10 cellular contexts compared by ENCODE assay signal in genomic region chr6:42694586-42694985, GRCh38. TPM values are rescaled to one million over a fixed set of nuclear protein-coding genes. Genes with fewer than 3 reads are reported as not detected.
DNase-seq lines count a peak whose midpoint lies in the region; ATAC-seq and TF ChIP-seq lines count a peak whose summit lies in the region.
"Had no signal": no experiment of that assay in that cellular context is flagged by ENCODE, and none has a peak within 500 bp of the region (broad histone marks: within the 10 kb centered on the region; RNA-seq: fewer than 3 reads in every experiment).

No MANE protein-coding gene starts in this region.

- H3K27ac ChIP-seq in gastrocnemius medialis, result peak overlapping the region; percentile 35 to 79 (median 68)

- TF ChIP-seq POLR2A in gastrocnemius medialis (IDR thresholded peaks at IDR 0.05), result no peak

- H3K36me3 ChIP-seq in gastrocnemius medialis, result peaks cover 0 to 23% of the 10 kb centered on the region in 2 donors

- peaks cover 39% of the 10 kb centered on the region in 2 donors for H3K4me1 ChIP-seq in gastrocnemius medialis
- H3K4me1 ChIP-seq: HAP-1 had no signal

- DNase-seq in GM04503 (ENCODE audit: low read depth) (peak; percentile 87), fibroblast of peridontal ligament (ENCODE audit: extremely low read depth) (peak; percentile 78), gastrocnemius medialis (no peak), NCI-H128 (lab: John Stamatoyannopoulos, UW; ENCODE audit: unreplicated experiment) (no peak), NCI-H1092 treated with DMSO at 0.1 percent for 48 hours (lab: John Stamatoyannopoulos, UW) (no peak), NCI-H2227 treated with DMSO at 0.1 percent for 48 hours (lab: John Stamatoyannopoulos, UW) (no peak)

- no peak overlapping the region for H3K4me3 ChIP-seq in gastrocnemius medialis
- H3K4me3 ChIP-seq: HAP-1 had no signal

- intact Hi-C loops in gastrocnemius medialis (cut with DNase I; ENCODE audit: low total_unique reads), result no loop called here

- ATAC-seq in SK-N-SH treated with all-trans-retinoic acid at 6 μM for 48 hours (peak; percentile 47), gastrocnemius medialis (no peak)
- ATAC-seq: esophagus mucosa had no signal

- TF ChIP-seq CTCF in gastrocnemius medialis (IDR thresholded peaks at IDR 0.05 in 4 of 5, conservative IDR thresholded peaks at IDR 0.05 in 1 of 5), result no peak

- in situ Hi-C loops in gastrocnemius medialis (cut with MboI; ENCODE audit: low sequenced_read_pairs in 4 of 4), result no loop called here

- no peaks in the 10 kb centered on the region for H3K27me3 ChIP-seq in gastrocnemius medialis

- H3K9me3 ChIP-seq in gastrocnemius medialis, result no peaks in the 10 kb centered on the region
- H3K9me3 ChIP-seq: HAP-1 had no signal

TF ChIP-seq in SK-N-SH treated with all-trans-retinoic acid at 6 μM for 48 hours, 23 proteins besides CTCF, POLR2A, EP300 and RAD21:
- TF ChIP-seq ARNTL (CRISPR knock-in tag; IDR thresholded peaks at IDR 0.05; ENCODE audit: borderline replicate concordance, low read depth), result no peak
- TF ChIP-seq, protein P1, sequence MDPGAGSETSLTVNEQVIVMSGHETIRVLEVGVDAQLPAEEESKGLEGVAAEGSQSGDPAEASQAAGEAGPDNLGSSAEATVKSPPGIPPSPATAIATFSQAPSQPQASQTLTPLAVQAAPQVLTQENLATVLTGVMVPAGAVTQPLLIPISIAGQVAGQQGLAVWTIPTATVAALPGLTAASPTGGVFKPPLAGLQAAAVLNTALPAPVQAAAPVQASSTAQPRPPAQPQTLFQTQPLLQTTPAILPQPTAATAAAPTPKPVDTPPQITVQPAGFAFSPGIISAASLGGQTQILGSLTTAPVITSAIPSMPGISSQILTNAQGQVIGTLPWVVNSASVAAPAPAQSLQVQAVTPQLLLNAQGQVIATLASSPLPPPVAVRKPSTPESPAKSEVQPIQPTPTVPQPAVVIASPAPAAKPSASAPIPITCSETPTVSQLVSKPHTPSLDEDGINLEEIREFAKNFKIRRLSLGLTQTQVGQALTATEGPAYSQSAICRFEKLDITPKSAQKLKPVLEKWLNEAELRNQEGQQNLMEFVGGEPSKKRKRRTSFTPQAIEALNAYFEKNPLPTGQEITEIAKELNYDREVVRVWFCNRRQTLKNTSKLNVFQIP (CRISPR knock-in tag; IDR thresholded peaks at IDR 0.05; ENCODE audit: borderline replicate concordance, low read depth), result no peak
- TF ChIP-seq PPARA (CRISPR knock-in tag; IDR thresholded peaks at IDR 0.05; ENCODE audit: borderline replicate concordance), result no peak
- TF ChIP-seq, protein P2, sequence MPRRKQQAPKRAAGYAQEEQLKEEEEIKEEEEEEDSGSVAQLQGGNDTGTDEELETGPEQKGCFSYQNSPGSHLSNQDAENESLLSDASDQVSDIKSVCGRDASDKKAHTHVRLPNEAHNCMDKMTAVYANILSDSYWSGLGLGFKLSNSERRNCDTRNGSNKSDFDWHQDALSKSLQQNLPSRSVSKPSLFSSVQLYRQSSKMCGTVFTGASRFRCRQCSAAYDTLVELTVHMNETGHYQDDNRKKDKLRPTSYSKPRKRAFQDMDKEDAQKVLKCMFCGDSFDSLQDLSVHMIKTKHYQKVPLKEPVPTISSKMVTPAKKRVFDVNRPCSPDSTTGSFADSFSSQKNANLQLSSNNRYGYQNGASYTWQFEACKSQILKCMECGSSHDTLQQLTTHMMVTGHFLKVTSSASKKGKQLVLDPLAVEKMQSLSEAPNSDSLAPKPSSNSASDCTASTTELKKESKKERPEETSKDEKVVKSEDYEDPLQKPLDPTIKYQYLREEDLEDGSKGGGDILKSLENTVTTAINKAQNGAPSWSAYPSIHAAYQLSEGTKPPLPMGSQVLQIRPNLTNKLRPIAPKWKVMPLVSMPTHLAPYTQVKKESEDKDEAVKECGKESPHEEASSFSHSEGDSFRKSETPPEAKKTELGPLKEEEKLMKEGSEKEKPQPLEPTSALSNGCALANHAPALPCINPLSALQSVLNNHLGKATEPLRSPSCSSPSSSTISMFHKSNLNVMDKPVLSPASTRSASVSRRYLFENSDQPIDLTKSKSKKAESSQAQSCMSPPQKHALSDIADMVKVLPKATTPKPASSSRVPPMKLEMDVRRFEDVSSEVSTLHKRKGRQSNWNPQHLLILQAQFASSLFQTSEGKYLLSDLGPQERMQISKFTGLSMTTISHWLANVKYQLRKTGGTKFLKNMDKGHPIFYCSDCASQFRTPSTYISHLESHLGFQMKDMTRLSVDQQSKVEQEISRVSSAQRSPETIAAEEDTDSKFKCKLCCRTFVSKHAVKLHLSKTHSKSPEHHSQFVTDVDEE (CRISPR knock-in tag; IDR thresholded peaks at IDR 0.05), result no peak
- TF ChIP-seq ZNF565 (CRISPR knock-in tag; conservative IDR thresholded peaks at IDR 0.05; ENCODE audit: low read depth), result no peak
- TF ChIP-seq PATZ1 (CRISPR knock-in tag; IDR thresholded peaks at IDR 0.05; ENCODE audit: borderline replicate concordance), result no peak
- TF ChIP-seq ZFP30 (CRISPR knock-in tag; IDR thresholded peaks at IDR 0.05), result no peak
- no peak for TF ChIP-seq OSR1 (CRISPR knock-in tag; IDR thresholded peaks at IDR 0.05)
- TF ChIP-seq ZFP3 (CRISPR knock-in tag; IDR thresholded peaks at IDR 0.05), result no peak
- no peak for TF ChIP-seq RARB (CRISPR knock-in tag; IDR thresholded peaks at IDR 0.05)
TF ChIP-seq in SK-N-SH treated with all-trans-retinoic acid at 6 μM for 48 hours: peak in this region for 0.

RNA-seq across cellular contexts. Expression of gene PRPH2, which starts 27.8 kb away (rescaled TPM):
- total RNA-seq in gastrocnemius medialis, result 1 to 10 TPM in 2 of 4 donors, under 1 TPM in 2; 0.16 to 3.8 (median 1.8) TPM
- total RNA-seq: G401 had no signal

RNA-seq across cellular contexts. Expression of gene TBCC, which starts 51.3 kb away (rescaled TPM):
- total RNA-seq in gastrocnemius medialis, result 10 to 100 TPM; 33.2 to 61.8 (median 45.1) TPM

Comparison
In these comparisons a context has a peak if more than half of its experiments do, and no peak if none do; other contexts are left out.
1. DNase-seq: peak in GM04503 (single experiment) and fibroblast of peridontal ligament (single experiment); none in gastrocnemius medialis (0 of 2), NCI-H128 (single experiment), NCI-H1092 treated with DMSO at 0.1 percent for 48 hours (single experiment) and NCI-H2227 treated with DMSO at 0.1 percent for 48 hours (single experiment).